8 cellular contexts compared by ENCODE assay signal in the genomic region with DNA sequence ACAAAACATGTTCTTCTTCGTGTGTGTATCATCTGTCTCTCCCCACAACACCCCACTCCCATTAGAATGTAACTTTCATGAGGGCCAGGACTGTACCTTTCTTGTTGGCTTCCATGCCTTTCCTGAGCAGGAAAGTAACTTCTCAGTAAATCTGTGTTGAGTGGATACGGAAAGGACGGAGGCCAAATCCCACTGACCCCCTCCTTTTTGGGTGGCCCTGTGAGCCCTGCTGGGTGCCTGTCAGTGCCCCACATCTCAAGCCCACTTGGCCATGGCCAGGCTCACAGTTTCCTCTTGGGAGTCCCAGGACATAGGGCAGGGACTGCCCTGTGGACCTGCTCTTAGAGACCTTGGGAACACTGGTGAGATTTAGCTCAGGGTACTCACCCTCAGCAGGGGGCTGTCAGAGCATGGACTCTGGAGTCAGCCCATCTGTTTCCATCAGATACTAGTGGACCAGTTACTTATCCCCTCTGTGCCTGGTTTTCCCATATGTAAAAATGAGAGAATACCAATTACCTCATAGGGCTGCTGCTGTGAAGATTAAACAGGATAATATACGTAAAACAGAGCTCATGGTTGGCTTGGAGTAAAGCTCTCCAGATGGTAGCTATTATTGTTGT. TPM values are rescaled to one million over a fixed set of nuclear protein-coding genes. Genes with fewer than 3 reads are reported as not detected.
DNase-seq lines count a peak whose midpoint lies in the region; ATAC-seq, FAIRE-seq and TF ChIP-seq lines count a peak whose summit lies in the region.

No MANE protein-coding gene starts in this region.

- H3K4me1 ChIP-seq in HUES6 (ENCODE audit: control insufficient read depth, insufficient read depth, low read length) = peaks cover 6% of the 10 kb centered on the region; the same call in 1 of the 2 replicates

- intact Hi-C loops in CD14-positive monocyte (cut with micrococcal nuclease) = loop anchor here in 1 of 2 donors (5.0 kb wide), 1 partner anchor 49 kb away; no protein-coding TSS in a partner anchor

- peak; percentile 7 for FAIRE-seq in bronchial epithelial cell (lab: Jason Lieb, UNC)

- H3K9me3 Mint-ChIP-seq in CD14-positive monocyte (peaks cover 0 to 12% (median 7%) of the 10 kb centered on the region in 7 donors), nephron (no peaks in the 10 kb centered on the region)

- H3K27ac Mint-ChIP-seq in CD14-positive monocyte (peak overlapping the region in 1 of 7 donors; percentile 36), nephron (peak overlapping the region; percentile 65 to 89 (median 88))

- H3K36me3 ChIP-seq in HUES6 (ENCODE audit: control insufficient read depth, insufficient read depth, low read length) (no peaks in the 10 kb centered on the region), bronchial epithelial cell (ENCODE audit: control insufficient read depth, insufficient read depth, low read length) (no peaks in the 10 kb centered on the region)

- peaks cover 45 to 65% (median 57%) of the 10 kb centered on the region in 3 donors for H3K27me3 Mint-ChIP-seq in CD14-positive monocyte (ENCODE audit: low read depth in 3 of 3)
- H3K27me3 Mint-ChIP-seq in nephron (ENCODE audit: low read depth) = peaks cover 68% of the 10 kb centered on the region

- H3K36me3 Mint-ChIP-seq in CD14-positive monocyte = peaks cover 0 to 6% of the 10 kb centered on the region in 2 donors
- no peaks in the 10 kb centered on the region for H3K36me3 Mint-ChIP-seq in nephron (ENCODE audit: low read depth)

- peak overlapping the region; percentile 40 to 90 for H3K4me3 Mint-ChIP-seq in CD14-positive monocyte
- H3K4me3 Mint-ChIP-seq in nephron = peak overlapping the region; percentile 93 to 96 (median 94)

- H3K4me3 ChIP-seq in HUES6 (ENCODE audit: low read depth, low read length) (peak overlapping the region; percentile 58), bronchial epithelial cell (ENCODE audit: low read depth, low read length) (no peak overlapping the region)

- no peak overlapping the region for H3K9ac ChIP-seq in HUES6 (ENCODE audit: low read length)

- H3K27ac ChIP-seq in HUES6 (ENCODE audit: low read depth, low read length) = no peak overlapping the region

- H3K27me3 ChIP-seq in HUES6 (ENCODE audit: control insufficient read depth, insufficient read depth, low read length) = peaks cover 63% of the 10 kb centered on the region
- H3K27me3 ChIP-seq in bronchial epithelial cell (ENCODE audit: control insufficient read depth, insufficient read depth, low read length) = peaks cover 15% of the 10 kb centered on the region

- H3K4me1 Mint-ChIP-seq in CD14-positive monocyte = peaks cover 26% of the 10 kb centered on the region
- H3K4me1 Mint-ChIP-seq in nephron = peaks cover 22% of the 10 kb centered on the region

- ATAC-seq in HG03457 (IDR thresholded peaks at IDR 0.05; ENCODE audit: unreplicated experiment) = no peak

- DNase-seq in CD14-positive monocyte (ENCODE audit: low spot score) (no peak), bronchial epithelial cell (ENCODE audit: low read depth) (no peak), SIG-M5 (lab: John Stamatoyannopoulos, UW) (no peak), HUDEP-2 (lab: John Stamatoyannopoulos, UW; ENCODE audit: unreplicated experiment in 76 of 76) (no peak), NCI-H2107 treated with DMSO at 0.1 percent for 48 hours (lab: John Stamatoyannopoulos, UW; ENCODE audit: unreplicated experiment) (no peak)

- H3K9me3 ChIP-seq in HUES6 (ENCODE audit: control insufficient read depth, insufficient read depth, low read depth, low read length) = no peaks in the 10 kb centered on the region

- TF ChIP-seq CTCF in CD14-positive monocyte (IDR thresholded peaks at IDR 0.05) (no peak), bronchial epithelial cell (IDR thresholded peaks at IDR 0.05; ENCODE audit: insufficient read depth, low read length, severe bottlenecking) (no peak), nephron (IDR thresholded peaks at IDR 0.05; ENCODE audit: unreplicated experiment in 3 of 3) (no peak)

RNA-seq across cellular contexts. Expression of a gene that starts 1.1 kb away (rescaled TPM):
- polyA plus RNA-seq in CD14-positive monocyte = not detected
- total RNA-seq in bronchial epithelial cell = 0.26 TPM in 2 replicates
